Comparison of ENCODE assay signal across 8 cellular contexts in genomic region chr19:6056801-6057650, GRCh38. TPM values are rescaled to one million over a fixed set of nuclear protein-coding genes. Genes with fewer than 3 reads are reported as not detected.
DNase-seq lines count a peak whose midpoint lies in the region; ATAC-seq and TF ChIP-seq lines count a peak whose summit lies in the region.

No MANE protein-coding gene starts in this region.

- DNase-seq in AG04449 (ENCODE audit: low read depth, low spot score) (peak; percentile 53), HL-60 (ENCODE audit: low read depth in 1 of 2, low spot score in 1 of 2) (peak; percentile 86 to 92), SHP77 (lab: John Stamatoyannopoulos, UW) (peak; percentile 74 to 88), endodermal cell (peak; percentile 48), mesothelial cell of epicardium (ENCODE audit: low spot score in 2 of 2, unreplicated experiment in 2 of 2) (peak in 1 of 2 experiments; percentile 37), upper lobe of left lung (peak in 1 of 2 donors; percentile 77), GM19240 (ENCODE audit: insufficient read length, low spot score) (no peak), NCI-H526 (lab: John Stamatoyannopoulos, UW) (no peak)

- no peak overlapping the region for H3K9ac ChIP-seq in endodermal cell (ENCODE audit: extremely low read depth, low read length, poor library complexity, severe bottlenecking)

- peak overlapping the region; percentile 92 for H3K27ac ChIP-seq in HL-60 (replicated peaks)
- H3K27ac ChIP-seq in endodermal cell (ENCODE audit: low read depth, low read length): peak overlapping the region; percentile 80
- peak overlapping the region; percentile 86 to 97 (median 88) for H3K27ac ChIP-seq in upper lobe of left lung

- H3K9me3 Mint-ChIP-seq in endodermal cell (peaks cover 2% of the 10 kb centered on the region), mesothelial cell of epicardium (peaks cover 8% of the 10 kb centered on the region)

- peak in 3 of 4 donors; percentile 75 to 93 (median 78) for TF ChIP-seq EP300 in upper lobe of left lung (IDR thresholded peaks at IDR 0.05)

- H3K4me1 Mint-ChIP-seq in endodermal cell: peaks cover 21% of the 10 kb centered on the region
- peaks cover 17% of the 10 kb centered on the region for H3K4me1 Mint-ChIP-seq in mesothelial cell of epicardium

- peak; percentile 86 to 90 for ATAC-seq in upper lobe of left lung (ENCODE audit: low FRiP score in 2 of 2)

- no peaks in the 10 kb centered on the region for H3K36me3 Mint-ChIP-seq in endodermal cell (ENCODE audit: low read depth)
- no peaks in the 10 kb centered on the region for H3K36me3 Mint-ChIP-seq in mesothelial cell of epicardium

- CTCF ChIA-PET in AG04449 (lab: Yijun Ruan, JAX): interaction anchor here (0.7 to 8.6 kb wide), 4 partner anchors 9 to 68 kb away, joined by 3 to 189 read pairs (median 10); no protein-coding TSS in a partner anchor

- H3K4me3 Mint-ChIP-seq in endodermal cell (no peak overlapping the region), mesothelial cell of epicardium (no peak overlapping the region)

- TF ChIP-seq POLR2A in upper lobe of left lung (IDR thresholded peaks at IDR 0.05): peak in 3 of 4 donors; percentile 12 to 66 (median 14)

- H3K27ac Mint-ChIP-seq in endodermal cell (peak overlapping the region; percentile 55), mesothelial cell of epicardium (peak overlapping the region; percentile 34)

- POLR2A ChIA-PET in AG04449 (lab: Yijun Ruan, JAX): interaction anchor here (0.5 to 0.9 kb wide), 3 partner anchors 20 to 51 kb away, joined by 3 to 4 read pairs (median 3); no protein-coding TSS in a partner anchor

- no peaks in the 10 kb centered on the region for H3K27me3 ChIP-seq in HL-60 (ENCODE audit: insufficient read depth, poor library complexity, severe bottlenecking)
- no peaks in the 10 kb centered on the region for H3K27me3 ChIP-seq in endodermal cell (ENCODE audit: control insufficient read depth, insufficient read depth, low read length, poor library complexity, severe bottlenecking)
- no peaks in the 10 kb centered on the region for H3K27me3 ChIP-seq in upper lobe of left lung

- H3K36me3 ChIP-seq in endodermal cell (ENCODE audit: control insufficient read depth, insufficient read depth, low read length) (no peaks in the 10 kb centered on the region), upper lobe of left lung (no peaks in the 10 kb centered on the region)

- peaks cover 3% of the 10 kb centered on the region for H3K4me1 ChIP-seq in endodermal cell (ENCODE audit: control insufficient read depth, insufficient read depth, low read length)
- H3K4me1 ChIP-seq in upper lobe of left lung: peaks cover 52 to 60% (median 56%) of the 10 kb centered on the region in 4 donors

- H3K27me3 Mint-ChIP-seq in endodermal cell (ENCODE audit: insufficient read depth) (no peaks in the 10 kb centered on the region), mesothelial cell of epicardium (ENCODE audit: low read depth) (peaks cover 15% of the 10 kb centered on the region)

- H3K4me3 ChIP-seq in AG04449 (ENCODE audit: low read depth, low read length) (no peak overlapping the region), HL-60 (replicated peaks; ENCODE audit: insufficient read depth, low read length) (no peak overlapping the region), endodermal cell (ENCODE audit: low read length) (no peak overlapping the region), upper lobe of left lung (peak overlapping the region in 2 of 4 donors; percentile 0 to 5)

- 82 to 88% methylated on average over 19 to 28 of the region's 28 CpGs for WGBS in endodermal cell (ENCODE audit: insufficient coverage in 1 of 2, insufficient read length in 1 of 2), 2 experiments
- WGBS in upper lobe of left lung, 2 donors: 24 to 37% methylated on average over 17 to 28 of the region's 28 CpGs

- H3K9me3 ChIP-seq in endodermal cell (ENCODE audit: control insufficient read depth, low read length): no peaks in the 10 kb centered on the region
- H3K9me3 ChIP-seq in upper lobe of left lung: no peaks in the 10 kb centered on the region

- TF ChIP-seq CTCF in AG04449 (IDR thresholded peaks at IDR 0.05; ENCODE audit: insufficient read depth, low read length, missing control alignments) (no peak), HL-60 (IDR thresholded peaks at IDR 0.05; ENCODE audit: insufficient read depth, low read length) (no peak), endodermal cell (conservative IDR thresholded peaks at IDR 0.05) (no peak), mesothelial cell of epicardium (IDR thresholded peaks at IDR 0.05; ENCODE audit: unreplicated experiment) (no peak), upper lobe of left lung (IDR thresholded peaks at IDR 0.05) (no peak)

RNA-seq across cellular contexts. Expression of gene RFX2, which starts 53.3 kb away (rescaled TPM):
- total RNA-seq in endodermal cell (10 to 100 TPM in 1 of 2 donors, 1 to 10 TPM in 1; 6.6 to 11.0 TPM), mesothelial cell of epicardium (6.5 to 8.4 TPM (median 7.3 TPM) in 3 replicates), upper lobe of left lung (100 to 1,000 TPM in 1 of 6 donors, 10 to 100 TPM in 5; 14.3 to 111 (median 28.6) TPM)
- 20.7 TPM for polyA plus RNA-seq in endodermal cell (2013, experiment 1 of 2)
- polyA plus RNA-seq in endodermal cell (2013, experiment 2 of 2): 17.6 TPM

Comparison
In these comparisons a context has a peak if more than half of its experiments do, and no peak if none do; other contexts are left out.
1. DNase-seq: peak in AG04449 (single experiment), HL-60 (2 of 2), SHP77 (2 of 2) and endodermal cell (single experiment); none in GM19240 (single experiment) and NCI-H526 (0 of 2).
2. Peak in every context shown above with its lines, with median percentiles within 50 percentile points of each other: H3K27ac ChIP-seq.